In genomic region chr6:27214126-27214601, GRCh38 we compare ENCODE assay signal across 13 cellular contexts. TPM values are rescaled to one million over a fixed set of nuclear protein-coding genes. Genes with fewer than 3 reads are reported as not detected.
DNase-seq lines count a peak whose midpoint lies in the region; ATAC-seq and TF ChIP-seq lines count a peak whose summit lies in the region.
"Had no signal": no experiment of that assay in that cellular context is flagged by ENCODE, and none has a peak within 500 bp of the region (broad histone marks: within the 10 kb centered on the region; RNA-seq: fewer than 3 reads in every experiment).

No MANE protein-coding gene starts in this region.

- peak overlapping the region; percentile 42 for H3K56ac ChIP-seq in mesendoderm (ENCODE audit: low read length)

- H3K9me3 Mint-ChIP-seq in CD8-positive, alpha-beta memory T cell = peaks cover 0 to 8% (median 7%) of the 10 kb centered on the region in 5 donors

- H3K4me3 ChIP-seq in CD8-positive, alpha-beta memory T cell (ENCODE audit: low read length) = no peak overlapping the region
- H3K4me3 ChIP-seq in HFF-Myc (replicated peaks; ENCODE audit: low read depth, low read length) (peak overlapping the region; percentile 48), astrocyte of the cerebellum (ENCODE audit: low read depth, low read length) (peak overlapping the region; percentile 41), mesendoderm (ENCODE audit: low read length) (peak overlapping the region; percentile 58)
- H3K4me3 ChIP-seq: mucosa of descending colon had no signal

- no peak overlapping the region for H3K18ac ChIP-seq in mesendoderm (ENCODE audit: low read length)

- H3K27ac ChIP-seq in CD8-positive, alpha-beta memory T cell (ENCODE audit: low read depth, low read length) = peak overlapping the region; percentile 64
- no peak overlapping the region for H3K27ac ChIP-seq in mesendoderm (ENCODE audit: low read depth, low read length)

- H2BK15ac ChIP-seq in mesendoderm (replicated peaks; ENCODE audit: low read depth) = no peak overlapping the region

- no peaks in the 10 kb centered on the region for H3K9me3 ChIP-seq in CD8-positive, alpha-beta memory T cell (ENCODE audit: low read length)
- H3K9me3 ChIP-seq: Caco-2 had no signal

- no peak overlapping the region for H3K4ac ChIP-seq in mesendoderm (ENCODE audit: low read depth, low read length)

- no peak overlapping the region for H3K23ac ChIP-seq in mesendoderm (ENCODE audit: low read length)

- no CpG with 5 or more reads among the region's 19 CpGs for WGBS in mesendoderm (ENCODE audit: extremely low coverage, insufficient coverage, low lambda C conversion rate)

- H4K5ac ChIP-seq in mesendoderm (ENCODE audit: low read length) = no peak overlapping the region

- peak overlapping the region in 1 of 8 donors; percentile 57 for H3K27ac Mint-ChIP-seq in CD8-positive, alpha-beta memory T cell

- in situ Hi-C loops in astrocyte of the cerebellum (cut with HindIII; ENCODE audit: low sequenced_read_pairs) = no loop called here

- DNase-seq in CD8-positive, alpha-beta memory T cell = no peak
- DNase-seq in HFF-Myc (ENCODE audit: extremely low read depth, low read depth) (no peak), astrocyte of the cerebellum (ENCODE audit: low read depth) (no peak), mesendoderm (peak; percentile 41), kidney tubule cell (ENCODE audit: low spot score) (no peak)
- no peak for DNase-seq in central memory CD4-positive, alpha-beta T cell
- DNase-seq: Caco-2; KBM-7; stimulated activated naive CD4-positive, alpha-beta T cell had no signal

- CTCF ChIA-PET in CD8-positive, alpha-beta memory T cell (lab: Charles Lee) = no interaction called here

- H2AK5ac ChIP-seq in mesendoderm (ENCODE audit: low read length) = no peak overlapping the region

- no peak overlapping the region for H4K8ac ChIP-seq in mesendoderm (ENCODE audit: low read depth, low read length)

- no peaks in the 10 kb centered on the region for H3K36me3 ChIP-seq in CD8-positive, alpha-beta memory T cell (ENCODE audit: insufficient read depth, low read length)
- no peaks in the 10 kb centered on the region for H3K36me3 ChIP-seq in mesendoderm (ENCODE audit: control insufficient read depth, insufficient read depth, low read length)

- no peaks in the 10 kb centered on the region for H3K27me3 ChIP-seq in CD8-positive, alpha-beta memory T cell (ENCODE audit: insufficient read depth, low read length, poor library complexity, severe bottlenecking)
- no peaks in the 10 kb centered on the region for H3K27me3 ChIP-seq in mesendoderm (ENCODE audit: insufficient read depth, low read length, poor library complexity)

- H3K79me1 ChIP-seq in mesendoderm (ENCODE audit: low read length) = no peaks in the 10 kb centered on the region

- H3K79me2 ChIP-seq in mesendoderm (ENCODE audit: control insufficient read depth, insufficient read depth, low read length) = no peaks in the 10 kb centered on the region

- POLR2A ChIA-PET in CD8-positive, alpha-beta memory T cell (lab: Charles Lee) = no interaction called here

- H3K4me1 ChIP-seq in CD8-positive, alpha-beta memory T cell (ENCODE audit: insufficient read depth, low read length) = no peaks in the 10 kb centered on the region
- H3K4me1 ChIP-seq in mesendoderm (ENCODE audit: control insufficient read depth, low read depth, low read length) = no peaks in the 10 kb centered on the region
- H3K4me1 ChIP-seq: Caco-2 had no signal

- peaks cover 47 to 69% of the 10 kb centered on the region in 2 donors for H3K27me3 Mint-ChIP-seq in CD8-positive, alpha-beta memory T cell

- ATAC-seq in HG02798 (IDR thresholded peaks at IDR 0.05; ENCODE audit: poor library complexity, unreplicated experiment) (no peak), HG03196 (IDR thresholded peaks at IDR 0.05; ENCODE audit: unreplicated experiment) (no peak)
- ATAC-seq: mucosa of descending colon had no signal

- no peak overlapping the region for H2BK120ac ChIP-seq in mesendoderm (ENCODE audit: low read depth, low read length)

- TF ChIP-seq CTCF in HFF-Myc (IDR thresholded peaks at IDR 0.05; ENCODE audit: low read depth, low read length, missing control alignments) (no peak), astrocyte of the cerebellum (IDR thresholded peaks at IDR 0.05; ENCODE audit: low read depth, low read length, missing control alignments) (no peak)

- no peaks in the 10 kb centered on the region for H3K36me3 Mint-ChIP-seq in CD8-positive, alpha-beta memory T cell

- H3K4me2 ChIP-seq in mesendoderm (ENCODE audit: low read length) = no peak overlapping the region

- H2BK5ac ChIP-seq in mesendoderm (ENCODE audit: low read length) = no peak overlapping the region

- no peak overlapping the region for H3K4me3 Mint-ChIP-seq in CD8-positive, alpha-beta memory T cell

- peaks cover 0 to 1% (median 0%) of the 10 kb centered on the region in 3 donors for H3K4me1 Mint-ChIP-seq in CD8-positive, alpha-beta memory T cell
- H3K4me1 Mint-ChIP-seq: central memory CD8-positive, alpha-beta T cell had no signal

- peak overlapping the region; percentile 45 for H3K9ac ChIP-seq in mesendoderm (ENCODE audit: low read length)

RNA-seq across cellular contexts. Expression of gene PRSS16, which starts 33.3 kb away (rescaled TPM):
- total RNA-seq in CD8-positive, alpha-beta memory T cell = under 1 TPM; 0.35 to 0.55 TPM
- 1.5 TPM for polyA plus RNA-seq in CD8-positive, alpha-beta memory T cell
- 8.8 TPM for polyA plus RNA-seq in mesendoderm (2013, experiment 1 of 2)
- polyA plus RNA-seq in mesendoderm (2013, experiment 2 of 2) = 9.5 TPM
